12 cellular contexts compared by ENCODE assay signal in the genomic region with DNA sequence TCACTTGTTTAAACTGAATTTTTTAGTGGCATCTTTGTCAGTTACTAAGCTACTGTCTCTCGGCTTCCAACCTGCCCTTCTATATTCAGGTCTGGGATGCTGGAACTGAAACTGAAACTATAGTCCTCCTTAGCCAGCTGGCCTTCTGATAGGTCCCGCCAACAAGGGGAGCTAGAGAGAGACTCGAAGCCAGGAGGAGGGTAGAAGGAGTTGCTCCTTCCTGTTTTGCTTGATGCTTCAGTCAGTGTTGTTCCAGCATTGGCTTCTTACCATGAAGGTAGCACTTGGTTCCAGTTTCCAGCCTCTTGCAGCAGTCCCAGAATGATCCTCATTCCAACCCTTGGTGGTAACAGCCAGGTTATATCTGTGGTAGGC. TPM values are rescaled to one million over a fixed set of nuclear protein-coding genes. Genes with fewer than 3 reads are reported as not detected.
DNase-seq lines count a peak whose midpoint lies in the region; ATAC-seq and TF ChIP-seq lines count a peak whose summit lies in the region.
"Had no signal": no experiment of that assay in that cellular context is flagged by ENCODE, and none has a peak within 500 bp of the region (broad histone marks: within the 10 kb centered on the region; RNA-seq: fewer than 3 reads in every experiment).

No MANE protein-coding gene starts in this region.

- no peak overlapping the region for H3K4me3 ChIP-seq in right lobe of liver
- no peak overlapping the region for H3K4me3 ChIP-seq in psoas muscle
- H3K4me3 ChIP-seq: gastrocnemius medialis, HAP-1 had no signal

- H3K4me1 ChIP-seq in right lobe of liver = peaks cover 0 to 27% (median 1%) of the 10 kb centered on the region in 4 donors
- H3K4me1 ChIP-seq in psoas muscle = no peaks in the 10 kb centered on the region
- H3K4me1 ChIP-seq: gastrocnemius medialis had no signal

- no peak for TF ChIP-seq POLR2A in right lobe of liver (IDR thresholded peaks at IDR 0.05)

- peak; percentile 31 for DNase-seq in Daoy (ENCODE audit: low read depth)
- DNase-seq in LHCN-M2 (ENCODE audit: low read depth) = peak; percentile 8
- peak; percentile 56 for DNase-seq in activated CD4-positive, alpha-beta memory T cell treated with anti-CD3 and anti-CD28 coated beads, Interleukin-2, amount 10 ng/mL, durations not matched to agents 7 days and 5 days
- no peak for DNase-seq in right lobe of liver
- no peak for DNase-seq in psoas muscle
- DNase-seq in effector CD4-positive, alpha-beta T cell = no peak
- DNase-seq: gastrocnemius medialis, KG1 had no signal

- no peak overlapping the region for H3K4me3 Mint-ChIP-seq in activated CD4-positive, alpha-beta memory T cell treated with anti-CD3 and anti-CD28 coated beads, Interleukin-2, amount 10 ng/mL, durations not matched to agents 7 days and 5 days
- no peak overlapping the region for H3K4me3 Mint-ChIP-seq in stimulated activated memory B cell treated with anti-CD40 and anti-IgM and Interleukin-4, amounts not matched to agents 10 μg/mL and 1 μg/mL and 100 μg/mL, for 72 hours

- H3K27me3 Mint-ChIP-seq in activated CD4-positive, alpha-beta memory T cell treated with anti-CD3 and anti-CD28 coated beads, Interleukin-2, amount 10 ng/mL, durations not matched to agents 7 days and 5 days = peaks cover 4% of the 10 kb centered on the region
- H3K27me3 Mint-ChIP-seq in stimulated activated memory B cell treated with anti-CD40 and anti-IgM and Interleukin-4, amounts not matched to agents 10 μg/mL and 1 μg/mL and 100 μg/mL, for 72 hours = no peaks in the 10 kb centered on the region

- H3K27me3 ChIP-seq in right lobe of liver (no peaks in the 10 kb centered on the region), psoas muscle (ENCODE audit: insufficient read depth in 3 of 3, low read length in 2 of 3) (no peaks in the 10 kb centered on the region)
- H3K27me3 ChIP-seq: gastrocnemius medialis had no signal

- 47% methylated on average over 3 of the region's 3 CpGs for WGBS in right lobe of liver (ENCODE audit: insufficient coverage, low coverage, low lambda C conversion rate, missing lambda C conversion rate)
- 55 to 57% (median 57%) methylated on average over 3 of the region's 3 CpGs for WGBS in psoas muscle, 3 donors

- peaks cover 9% of the 10 kb centered on the region for H3K4me1 Mint-ChIP-seq in activated CD4-positive, alpha-beta memory T cell treated with anti-CD3 and anti-CD28 coated beads, Interleukin-2, amount 10 ng/mL, durations not matched to agents 7 days and 5 days
- H3K4me1 Mint-ChIP-seq in stimulated activated memory B cell treated with anti-CD40 and anti-IgM and Interleukin-4, amounts not matched to agents 10 μg/mL and 1 μg/mL and 100 μg/mL, for 72 hours = no peaks in the 10 kb centered on the region

- H3K27ac ChIP-seq in right lobe of liver (no peak overlapping the region), psoas muscle (no peak overlapping the region)
- H3K27ac ChIP-seq: gastrocnemius medialis had no signal

- POLR2A ChIA-PET in activated CD4-positive, alpha-beta memory T cell treated with anti-CD3 and anti-CD28 coated beads, Interleukin-2, amount 10 ng/mL, durations not matched to agents 7 days and 5 days (lab: Charles Lee) = interaction anchor here (1.0 kb wide), 2 partner anchors 12 to 377 kb away, joined by 3 read pairs; no protein-coding TSS in a partner anchor

- CTCF ChIA-PET in activated CD4-positive, alpha-beta memory T cell treated with anti-CD3 and anti-CD28 coated beads, Interleukin-2, amount 10 ng/mL, durations not matched to agents 7 days and 5 days (lab: Charles Lee) = interaction anchor here (0.5 to 1.5 kb wide), 8 partner anchors 11 to 421 kb away, joined by 3 to 7 read pairs (median 4); a partner anchor contains a TSS

- no peak overlapping the region for H3K27ac Mint-ChIP-seq in activated CD4-positive, alpha-beta memory T cell treated with anti-CD3 and anti-CD28 coated beads, Interleukin-2, amount 10 ng/mL, durations not matched to agents 7 days and 5 days
- H3K27ac Mint-ChIP-seq in stimulated activated memory B cell treated with anti-CD40 and anti-IgM and Interleukin-4, amounts not matched to agents 10 μg/mL and 1 μg/mL and 100 μg/mL, for 72 hours = no peak overlapping the region

- H3K9me3 Mint-ChIP-seq in activated CD4-positive, alpha-beta memory T cell treated with anti-CD3 and anti-CD28 coated beads, Interleukin-2, amount 10 ng/mL, durations not matched to agents 7 days and 5 days = no peaks in the 10 kb centered on the region
- H3K9me3 Mint-ChIP-seq in stimulated activated memory B cell treated with anti-CD40 and anti-IgM and Interleukin-4, amounts not matched to agents 10 μg/mL and 1 μg/mL and 100 μg/mL, for 72 hours = no peaks in the 10 kb centered on the region

- intact Hi-C loops in right lobe of liver (cut with DNase I) = no loop called here
- intact Hi-C loops in psoas muscle (cut with DNase I) = no loop called here

- ATAC-seq in right lobe of liver = peak; percentile 34 to 51 (median 46)
- ATAC-seq in psoas muscle = no peak
- no peak for ATAC-seq in HG02763 (IDR thresholded peaks at IDR 0.05; ENCODE audit: unreplicated experiment)
- ATAC-seq in stimulated activated memory B cell treated with anti-CD40 and anti-IgM and Interleukin-4, amounts not matched to agents 10 μg/mL and 1 μg/mL and 100 μg/mL, for 72 hours = no peak
- ATAC-seq: gastrocnemius medialis, SK-N-SH treated with all-trans-retinoic acid at 6 μM for 48 hours had no signal

- H3K36me3 Mint-ChIP-seq in activated CD4-positive, alpha-beta memory T cell treated with anti-CD3 and anti-CD28 coated beads, Interleukin-2, amount 10 ng/mL, durations not matched to agents 7 days and 5 days (ENCODE audit: low read depth) = no peaks in the 10 kb centered on the region
- H3K36me3 Mint-ChIP-seq in stimulated activated memory B cell treated with anti-CD40 and anti-IgM and Interleukin-4, amounts not matched to agents 10 μg/mL and 1 μg/mL and 100 μg/mL, for 72 hours = no peaks in the 10 kb centered on the region

- no peak for TF ChIP-seq CTCF in right lobe of liver (IDR thresholded peaks at IDR 0.05)
- no peak for TF ChIP-seq CTCF in psoas muscle (IDR thresholded peaks at IDR 0.05)

- H3K36me3 ChIP-seq in right lobe of liver = no peaks in the 10 kb centered on the region
- no peaks in the 10 kb centered on the region for H3K36me3 ChIP-seq in psoas muscle (ENCODE audit: insufficient read depth in 1 of 2, low read depth in 1 of 2)
- H3K36me3 ChIP-seq: gastrocnemius medialis, HAP-1 had no signal

- H3K9me3 ChIP-seq in right lobe of liver (no peaks in the 10 kb centered on the region), psoas muscle (no peaks in the 10 kb centered on the region)
- H3K9me3 ChIP-seq: gastrocnemius medialis, HAP-1 had no signal

RNA-seq across cellular contexts. Expression of a gene that starts 32.9 kb away (rescaled TPM):
- not detected in 2 replicates for total RNA-seq in Daoy (2014; rRNA removed; shearing (Covaris generic))
- total RNA-seq in LHCN-M2 (2014; rRNA removed) (not detected in 2 replicates), right lobe of liver (1 to 10 TPM in 3 of 6 experiments, under 1 TPM in 2, not detected in 1; 0.50 to 3.0 (median 1.6) TPM), psoas muscle (not detected)
- polyA plus RNA-seq in LHCN-M2 (2012) = not detected
- under 1 TPM in 1 of 2 experiments, not detected in 1; 0.23 TPM for total RNA-seq in activated CD4-positive, alpha-beta memory T cell treated with anti-CD3 and anti-CD28 coated beads, Interleukin-2, amount 10 ng/mL, durations not matched to agents 7 days and 5 days
- not detected for polyA plus RNA-seq in psoas muscle
- total RNA-seq: gastrocnemius medialis had no signal

Comparison
In these comparisons a context has a peak if more than half of its experiments do, and no peak if none do; other contexts are left out.
1. DNase-seq: peak in Daoy (single experiment), LHCN-M2 (single experiment) and activated CD4-positive, alpha-beta memory T cell treated with anti-CD3 and anti-CD28 coated beads, Interleukin-2, amount 10 ng/mL, durations not matched to agents 7 days and 5 days (single experiment); none in right lobe of liver (0 of 3), psoas muscle (0 of 2) and effector CD4-positive, alpha-beta T cell (single experiment).
2. ATAC-seq: peak in right lobe of liver (4 of 4); none in psoas muscle (0 of 4), HG02763 (single experiment) and stimulated activated memory B cell treated with anti-CD40 and anti-IgM and Interleukin-4, amounts not matched to agents 10 μg/mL and 1 μg/mL and 100 μg/mL, for 72 hours (single experiment).